8 cellular contexts compared by ENCODE assay signal in the genomic region with DNA sequence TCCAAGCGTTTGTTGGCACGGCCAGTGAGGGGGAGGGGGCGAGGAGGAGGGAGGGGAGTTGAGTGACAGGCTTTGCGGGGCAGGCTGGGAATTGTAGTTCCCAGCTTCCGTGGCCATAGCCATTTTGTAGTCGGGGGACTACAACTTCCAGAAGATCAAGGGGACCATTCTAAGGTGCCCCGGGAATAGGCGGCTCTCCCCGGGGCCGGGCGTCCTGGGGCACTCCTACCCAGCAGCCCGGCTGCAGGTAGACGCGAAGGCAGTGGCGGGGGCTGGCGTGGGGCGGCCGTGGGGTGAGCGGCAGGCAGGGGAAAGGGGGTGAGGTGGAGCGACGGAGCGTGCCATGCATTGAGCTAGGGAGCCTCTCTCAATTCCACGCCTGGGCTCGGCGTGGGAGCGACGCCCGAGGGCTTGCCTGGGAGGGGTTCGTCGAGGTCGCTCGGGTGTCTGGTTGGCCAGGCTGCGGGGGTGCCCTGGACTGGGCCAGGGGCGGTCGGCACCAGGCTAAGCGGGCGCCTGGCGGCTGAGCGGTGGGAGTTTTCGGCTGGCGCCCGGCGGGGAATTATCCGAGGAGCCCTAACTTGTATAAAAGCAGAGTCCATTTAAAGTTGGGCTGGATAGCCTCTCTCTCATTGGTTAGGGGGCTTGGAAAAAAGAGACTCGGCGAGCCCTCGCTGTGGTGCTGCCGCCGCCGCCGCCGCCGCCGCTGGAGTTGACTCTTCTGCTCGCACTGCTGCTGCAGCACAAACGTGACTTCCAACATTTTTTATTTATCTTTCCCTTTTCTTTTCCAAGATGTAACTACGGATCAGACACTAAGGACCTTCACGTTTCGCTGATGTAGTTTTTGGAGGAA. TPM values are rescaled to one million over a fixed set of nuclear protein-coding genes. Genes with fewer than 3 reads are reported as not detected.
A peak's percentile ranks its signal among the peaks of the same experiment; 100 is the strongest.
DNase-seq lines count a peak whose midpoint lies in the region; ATAC-seq and TF ChIP-seq lines count a peak whose summit lies in the region.

A gene (plus strand): TSS at position 709 of the 856 bp plus-strand sequence. CDS start 471 bp downstream, outside the sequence.

- 0 to 1% (median 0%) methylated on average over 56 to 59 of the region's 59 CpGs for WGBS in spleen, 5 donors

- no peaks in the 10 kb centered on the region for H3K27me3 ChIP-seq in spleen (replicated peaks in 1 of 7)

- H3K27ac ChIP-seq in caudate nucleus (ENCODE audit: low read depth, low read length) (peak within 1 kb of the TSS; percentile 96), spleen (peak within 1 kb of the TSS; percentile 92 to 99 (median 98))

- DNase-seq in AG09319 (ENCODE audit: extremely low read depth, low read depth): peak; percentile 97
- peak; percentile 32 for DNase-seq in NCI-H345 treated with DMSO at 0.1 percent for 48 hours (lab: John Stamatoyannopoulos, UW; ENCODE audit: unreplicated experiment)
- peak; percentile 85 to 91 (median 88) for DNase-seq in activated CD4-positive, CD25-positive, alpha-beta regulatory T cell (lab: John Stamatoyannopoulos, UW)
- peak; percentile 63 to 100 (median 96) for DNase-seq in caudate nucleus (lab: John Stamatoyannopoulos, UW)
- DNase-seq in inferior parietal cortex (ENCODE audit: extremely low spot score): peak; percentile 94
- peak; percentile 99 for DNase-seq in spleen

- intact Hi-C loops in spleen (cut with DNase I; ENCODE audit: low total_unique reads): no loop called here

- ATAC-seq in GM19025 (IDR thresholded peaks at IDR 0.05; ENCODE audit: low read depth, unreplicated experiment) (peak; percentile 54), HG03280 (IDR thresholded peaks at IDR 0.05; ENCODE audit: unreplicated experiment) (peak; percentile 55)

- peaks cover 3 to 56% (median 43%) of the 10 kb centered on the region in 6 donors for H3K4me1 ChIP-seq in spleen

- peak in 1 of 3 donors; percentile 96 for TF ChIP-seq POLR2A in spleen (IDR thresholded peaks at IDR 0.05)

- TF ChIP-seq CTCF in AG09319 (IDR thresholded peaks at IDR 0.05; ENCODE audit: low read depth, low read length): no peak
- peak in 4 of 11 experiments; percentile 13 to 38 (median 23) for TF ChIP-seq CTCF in spleen (IDR thresholded peaks at IDR 0.05 in 8 of 11, conservative IDR thresholded peaks at IDR 0.05 in 3 of 11)

- H3K36me3 ChIP-seq in spleen: no peaks in the 10 kb centered on the region

- H3K4me3 ChIP-seq in spleen: peak within 1 kb of the TSS; percentile 69 to 95 (median 90)

- no peaks in the 10 kb centered on the region for H3K9me3 ChIP-seq in spleen

RNA-seq across cellular contexts. Expression of the gene that starts here (rescaled TPM):
- total RNA-seq in spleen: 10 to 100 TPM; 18.6 to 27.1 (median 22.0) TPM
- polyA plus RNA-seq in spleen: 1 to 10 TPM; 4.4 to 5.6 (median 5.3) TPM

Comparison
In these comparisons a context has a peak if more than half of its experiments do, and no peak if none do; other contexts are left out.
1. Peak in every context shown above with its lines: DNase-seq, ATAC-seq, H3K4me3 ChIP-seq and H3K27ac ChIP-seq.
2. DNase-seq: peak in every context shown above with its lines; median percentile 99 in spleen; 97 in AG09319; 96 in caudate nucleus; 94 in inferior parietal cortex; 88 in activated CD4-positive, CD25-positive, alpha-beta regulatory T cell; 32 in NCI-H345 treated with DMSO at 0.1 percent for 48 hours.